In genomic region chr13:113327391-113327765, GRCh38 we compare ENCODE assay signal across 1 cellular context.
TF ChIP-seq lines count a peak whose summit lies in the region.

No MANE protein-coding gene starts in this region.

TF ChIP-seq in IMR-90, 13 proteins besides CTCF, POLR2A, EP300 and RAD21 (continued from another document):
- TF ChIP-seq CEBPB (IDR thresholded peaks at IDR 0.05; ENCODE audit: low read depth, low read length) (no peak), FOS (IDR thresholded peaks at IDR 0.05; ENCODE audit: low read depth, low read length) (no peak), RFX5 (IDR thresholded peaks at IDR 0.05; ENCODE audit: low read depth, low read length) (no peak), SMC3 (IDR thresholded peaks at IDR 0.05; ENCODE audit: low read depth, low read length) (no peak), MAFK (IDR thresholded peaks at IDR 0.05; ENCODE audit: low read depth, low read length) (no peak), CHD1 (IDR thresholded peaks at IDR 0.05; ENCODE audit: low read depth, low read length) (no peak)
- TF ChIP-seq, protein P1, sequence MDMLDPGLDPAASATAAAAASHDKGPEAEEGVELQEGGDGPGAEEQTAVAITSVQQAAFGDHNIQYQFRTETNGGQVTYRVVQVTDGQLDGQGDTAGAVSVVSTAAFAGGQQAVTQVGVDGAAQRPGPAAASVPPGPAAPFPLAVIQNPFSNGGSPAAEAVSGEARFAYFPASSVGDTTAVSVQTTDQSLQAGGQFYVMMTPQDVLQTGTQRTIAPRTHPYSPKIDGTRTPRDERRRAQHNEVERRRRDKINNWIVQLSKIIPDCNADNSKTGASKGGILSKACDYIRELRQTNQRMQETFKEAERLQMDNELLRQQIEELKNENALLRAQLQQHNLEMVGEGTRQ (IDR thresholded peaks at IDR 0.05; ENCODE audit: low read depth, low read length): no peak
- TF ChIP-seq, protein P2, sequence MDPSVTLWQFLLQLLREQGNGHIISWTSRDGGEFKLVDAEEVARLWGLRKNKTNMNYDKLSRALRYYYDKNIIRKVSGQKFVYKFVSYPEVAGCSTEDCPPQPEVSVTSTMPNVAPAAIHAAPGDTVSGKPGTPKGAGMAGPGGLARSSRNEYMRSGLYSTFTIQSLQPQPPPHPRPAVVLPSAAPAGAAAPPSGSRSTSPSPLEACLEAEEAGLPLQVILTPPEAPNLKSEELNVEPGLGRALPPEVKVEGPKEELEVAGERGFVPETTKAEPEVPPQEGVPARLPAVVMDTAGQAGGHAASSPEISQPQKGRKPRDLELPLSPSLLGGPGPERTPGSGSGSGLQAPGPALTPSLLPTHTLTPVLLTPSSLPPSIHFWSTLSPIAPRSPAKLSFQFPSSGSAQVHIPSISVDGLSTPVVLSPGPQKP (IDR thresholded peaks at IDR 0.05; ENCODE audit: borderline replicate concordance, low read depth, low read length): no peak
